11 cellular contexts compared by ENCODE assay signal in the genomic region with DNA sequence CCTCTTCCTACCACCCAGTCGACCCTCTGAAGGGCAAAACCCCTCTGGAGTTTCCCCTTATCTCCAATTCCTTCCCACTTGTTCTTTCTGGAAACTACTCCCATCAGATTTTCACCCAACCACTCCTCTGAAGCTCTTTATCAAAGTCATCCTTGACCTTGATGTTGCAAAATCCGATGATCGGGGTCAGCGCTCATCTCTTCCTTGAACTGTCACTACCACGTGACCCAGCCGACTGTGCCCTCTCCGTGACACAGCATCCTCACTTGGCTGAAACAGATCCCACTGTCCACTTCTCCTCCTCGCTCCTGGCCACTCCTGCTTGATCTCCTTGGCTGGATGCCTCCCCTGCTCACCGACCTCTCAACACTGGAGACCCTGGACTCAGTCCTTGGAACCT. TPM values are rescaled to one million over a fixed set of nuclear protein-coding genes. Genes with fewer than 3 reads are reported as not detected.
DNase-seq lines count a peak whose midpoint lies in the region; ATAC-seq and TF ChIP-seq lines count a peak whose summit lies in the region.
"Had no signal": no experiment of that assay in that cellular context is flagged by ENCODE, and none has a peak within 500 bp of the region (broad histone marks: within the 10 kb centered on the region; RNA-seq: fewer than 3 reads in every experiment).

No MANE protein-coding gene starts in this region.

- H3K9me3 Mint-ChIP-seq in WTC11: no peaks in the 10 kb centered on the region

- H3K4me3 Mint-ChIP-seq in WTC11: peak overlapping the region; percentile 72

- no peaks in the 10 kb centered on the region for H3K36me3 ChIP-seq in left ventricle myocardium inferior
- H3K36me3 ChIP-seq: BLaER1 had no signal

- DNase-seq in left ventricle myocardium inferior (no peak), cardiac septum (ENCODE audit: low spot score) (no peak), WTC11 (ENCODE audit: low spot score) (no peak), left kidney (ENCODE audit: low read depth, low spot score) (peak; percentile 27)
- DNase-seq in activated CD4-positive, CD25-positive, alpha-beta regulatory T cell (lab: John Stamatoyannopoulos, UW): no peak
- DNase-seq: amniotic stem cell, midbrain had no signal

- peaks cover 35% of the 10 kb centered on the region for H3K4me1 Mint-ChIP-seq in WTC11

- peaks cover 35% of the 10 kb centered on the region for H3K4me1 ChIP-seq in left ventricle myocardium inferior

- CTCF ChIA-PET in WTC11 (lab: Charles Lee): interaction anchor here (0.6 to 1.7 kb wide), 12 partner anchors 12 to 652 kb away, joined by 3 to 24 read pairs (median 6); a partner anchor contains a TSS

- no peak for ATAC-seq in WTC11
- no peak for ATAC-seq in HG02571 (IDR thresholded peaks at IDR 0.05; ENCODE audit: unreplicated experiment)
- no peak for ATAC-seq in GM21529 (IDR thresholded peaks at IDR 0.05; ENCODE audit: unreplicated experiment)
- ATAC-seq in GM19023 (IDR thresholded peaks at IDR 0.05; ENCODE audit: unreplicated experiment): no peak

- H3K4me3 ChIP-seq in left ventricle myocardium inferior: peak overlapping the region; percentile 78

- peaks cover 53% of the 10 kb centered on the region for H3K27me3 ChIP-seq in left ventricle myocardium inferior (ENCODE audit: low read depth)

- no peak for TF ChIP-seq CTCF in left ventricle myocardium inferior (IDR thresholded peaks at IDR 0.05; ENCODE audit: borderline replicate concordance)
- TF ChIP-seq CTCF in WTC11 (IDR thresholded peaks at IDR 0.05): no peak

- no peak overlapping the region for H3K27ac Mint-ChIP-seq in WTC11

- intact Hi-C loops in left ventricle myocardium inferior (cut with micrococcal nuclease): no loop called here
- intact Hi-C loops in cardiac septum (cut with DNase I): loop anchor here (2.0 to 5.0 kb wide), 3 partner anchors 117 to 542 kb away; a partner anchor contains a TSS

- POLR2A ChIA-PET in WTC11 (lab: Charles Lee): no interaction called here

- H3K9me3 ChIP-seq in left ventricle myocardium inferior (replicated peaks): no peaks in the 10 kb centered on the region
- H3K9me3 ChIP-seq: BLaER1 had no signal

- H3K27ac ChIP-seq in left ventricle myocardium inferior (replicated peaks): no peak overlapping the region
- H3K27ac ChIP-seq: BLaER1 had no signal

- peaks cover 69% of the 10 kb centered on the region for H3K27me3 Mint-ChIP-seq in WTC11 (ENCODE audit: low read depth)

- no peaks in the 10 kb centered on the region for H3K36me3 Mint-ChIP-seq in WTC11

TF ChIP-seq in WTC11, 78 proteins besides CTCF, POLR2A, EP300 and RAD21:
- TF ChIP-seq EMX1 (CRISPR knock-in tag; IDR thresholded peaks at IDR 0.05) (no peak), MYBL2 (CRISPR knock-in tag; IDR thresholded peaks at IDR 0.05) (no peak)

RNA-seq across cellular contexts. Expression of a gene that starts 1.1 kb away (rescaled TPM):
- not detected for total RNA-seq in left ventricle myocardium inferior
- not detected for total RNA-seq in cardiac septum
- total RNA-seq in WTC11 (2021): 0.23 to 0.41 TPM in 2 of 3 replicates, not detected in the other

RNA-seq across cellular contexts. Expression of a gene that starts 1.4 kb away (rescaled TPM):
- total RNA-seq in left ventricle myocardium inferior: 5.6 TPM
- total RNA-seq in cardiac septum: 4.4 TPM
- 4.5 to 7.8 TPM (median 6.0 TPM) in 3 replicates for total RNA-seq in WTC11 (2021)

RNA-seq across cellular contexts. Expression of a gene that starts 49.1 kb away (rescaled TPM):
- total RNA-seq in left ventricle myocardium inferior (26.0 TPM), cardiac septum (29.7 TPM), WTC11 (2021) (77.8 to 87.3 TPM (median 82.5 TPM) in 3 replicates)
